ENCODE assay signal across 11 cellular contexts in the genomic region with DNA sequence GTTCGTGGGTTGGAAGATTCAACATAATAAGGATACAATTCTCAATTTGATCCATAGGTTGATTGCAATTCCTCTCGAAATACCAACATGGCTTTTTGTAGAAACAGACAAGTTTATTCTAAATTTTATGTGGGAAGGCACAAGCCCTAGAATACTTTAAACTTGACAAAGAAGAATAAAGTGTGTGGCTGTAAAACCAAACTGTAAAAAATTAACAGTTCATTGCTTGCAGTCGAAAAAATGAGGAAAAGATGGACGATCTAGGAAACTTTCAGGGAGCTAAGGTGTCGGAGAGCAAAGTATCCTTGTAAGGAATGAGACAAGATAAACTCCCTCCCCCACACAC. TPM values are rescaled to one million over a fixed set of nuclear protein-coding genes. Genes with fewer than 3 reads are reported as not detected.
A peak's percentile ranks its signal among the peaks of the same experiment; 100 is the strongest.
DNase-seq lines count a peak whose midpoint lies in the region; ATAC-seq and TF ChIP-seq lines count a peak whose summit lies in the region.
"Had no signal": no experiment of that assay in that cellular context is flagged by ENCODE, and none has a peak within 500 bp of the region (broad histone marks: within the 10 kb centered on the region; RNA-seq: fewer than 3 reads in every experiment).

No MANE protein-coding gene starts in this region.

- H3K4me1 Mint-ChIP-seq in T-helper 2 cell treated with Interferon-gamma antibody and Interleukin-4, amounts not matched to agents 5 μg/mL and 100 μg/mL, for 36 hours (ENCODE audit: low read depth): peaks cover 57% of the 10 kb centered on the region
- H3K4me1 Mint-ChIP-seq in glutamatergic neuron (ENCODE audit: low read depth, unreplicated experiment): peaks cover 35% of the 10 kb centered on the region
- peaks cover 31% of the 10 kb centered on the region for H3K4me1 Mint-ChIP-seq in stimulated activated effector memory CD8-positive, alpha-beta T cell treated with anti-CD3 and anti-CD28 coated beads, Interleukin-12 subunit alpha, Interleukin-12 subunit beta, amount 100 ng/mL, for 72 hours

- peaks cover 29% of the 10 kb centered on the region for H3K36me3 Mint-ChIP-seq in T-helper 2 cell treated with Interferon-gamma antibody and Interleukin-4, amounts not matched to agents 5 μg/mL and 100 μg/mL, for 36 hours (ENCODE audit: low read depth)
- peaks cover 5% of the 10 kb centered on the region for H3K36me3 Mint-ChIP-seq in glutamatergic neuron (ENCODE audit: unreplicated experiment)
- no peaks in the 10 kb centered on the region for H3K36me3 Mint-ChIP-seq in stimulated activated effector memory CD8-positive, alpha-beta T cell treated with anti-CD3 and anti-CD28 coated beads, Interleukin-12 subunit alpha, Interleukin-12 subunit beta, amount 100 ng/mL, for 72 hours

- peak overlapping the region; percentile 84 for H3K4me3 ChIP-seq in WERI-Rb-1 (ENCODE audit: low read depth, low read length)
- H3K4me3 ChIP-seq: mucosa of descending colon had no signal

- H3K27ac ChIP-seq in WERI-Rb-1: no peak overlapping the region

- peak overlapping the region; percentile 87 for H3K27ac Mint-ChIP-seq in T-helper 2 cell treated with Interferon-gamma antibody and Interleukin-4, amounts not matched to agents 5 μg/mL and 100 μg/mL, for 36 hours
- H3K27ac Mint-ChIP-seq in glutamatergic neuron (ENCODE audit: unreplicated experiment): peak overlapping the region; percentile 68
- H3K27ac Mint-ChIP-seq in stimulated activated effector memory CD8-positive, alpha-beta T cell treated with anti-CD3 and anti-CD28 coated beads, Interleukin-12 subunit alpha, Interleukin-12 subunit beta, amount 100 ng/mL, for 72 hours: peak overlapping the region; percentile 85

- peaks cover 7% of the 10 kb centered on the region for H3K9me3 Mint-ChIP-seq in T-helper 2 cell treated with Interferon-gamma antibody and Interleukin-4, amounts not matched to agents 5 μg/mL and 100 μg/mL, for 36 hours
- H3K9me3 Mint-ChIP-seq in glutamatergic neuron (ENCODE audit: unreplicated experiment): peaks cover 19% of the 10 kb centered on the region
- H3K9me3 Mint-ChIP-seq in stimulated activated effector memory CD8-positive, alpha-beta T cell treated with anti-CD3 and anti-CD28 coated beads, Interleukin-12 subunit alpha, Interleukin-12 subunit beta, amount 100 ng/mL, for 72 hours: no peaks in the 10 kb centered on the region

- peak overlapping the region; percentile 89 for H3K4me3 Mint-ChIP-seq in T-helper 2 cell treated with Interferon-gamma antibody and Interleukin-4, amounts not matched to agents 5 μg/mL and 100 μg/mL, for 36 hours
- H3K4me3 Mint-ChIP-seq in glutamatergic neuron (ENCODE audit: unreplicated experiment): peak overlapping the region; percentile 84
- peak overlapping the region; percentile 92 for H3K4me3 Mint-ChIP-seq in stimulated activated effector memory CD8-positive, alpha-beta T cell treated with anti-CD3 and anti-CD28 coated beads, Interleukin-12 subunit alpha, Interleukin-12 subunit beta, amount 100 ng/mL, for 72 hours

- no peaks in the 10 kb centered on the region for H3K36me3 ChIP-seq in WERI-Rb-1

- ATAC-seq in stimulated activated effector memory CD8-positive, alpha-beta T cell treated with anti-CD3 and anti-CD28 coated beads, Interleukin-12 subunit alpha, Interleukin-12 subunit beta, amount 100 ng/mL, for 72 hours: no peak
- ATAC-seq in HG02678 (IDR thresholded peaks at IDR 0.05; ENCODE audit: unreplicated experiment): no peak
- ATAC-seq in GM21786 (IDR thresholded peaks at IDR 0.05; ENCODE audit: unreplicated experiment): no peak

- H3K9me3 ChIP-seq in WERI-Rb-1 (ENCODE audit: severe bottlenecking): peaks cover 4% of the 10 kb centered on the region
- H3K9me3 ChIP-seq: mucosa of descending colon had no signal

- no peak for TF ChIP-seq CTCF in WERI-Rb-1 (IDR thresholded peaks at IDR 0.05; ENCODE audit: low read depth, low read length)
- TF ChIP-seq CTCF in glutamatergic neuron (IDR thresholded peaks at IDR 0.05; ENCODE audit: partially characterized antibody, unreplicated experiment): no peak
- TF ChIP-seq CTCF in GM20000 (IDR thresholded peaks at IDR 0.05; ENCODE audit: extremely low read depth, missing control alignments): no peak

- no peaks in the 10 kb centered on the region for H3K27me3 ChIP-seq in WERI-Rb-1 (ENCODE audit: insufficient read depth, low read depth, severe bottlenecking)

- DNase-seq in T-helper 2 cell treated with Interferon-gamma antibody and Interleukin-4, amounts not matched to agents 5 μg/mL and 100 μg/mL, for 36 hours (ENCODE audit: low spot score): no peak
- DNase-seq in T-helper 2 cell (no peak), WERI-Rb-1 (no peak), glutamatergic neuron (no peak), GM20000 (ENCODE audit: low spot score) (no peak)
- no peak for DNase-seq in stimulated activated effector memory CD8-positive, alpha-beta T cell treated with anti-CD3 and anti-CD28 coated beads, Interleukin-12 subunit alpha, Interleukin-12 subunit beta, amount 100 ng/mL, for 72 hours (ENCODE audit: low spot score in 2 of 2)
- DNase-seq: cortex of kidney, HCEC 1CT, mucosa of descending colon had no signal

- peaks cover 2% of the 10 kb centered on the region for H3K27me3 Mint-ChIP-seq in T-helper 2 cell treated with Interferon-gamma antibody and Interleukin-4, amounts not matched to agents 5 μg/mL and 100 μg/mL, for 36 hours (ENCODE audit: low read depth)
- H3K27me3 Mint-ChIP-seq in glutamatergic neuron (ENCODE audit: unreplicated experiment): peaks cover 21% of the 10 kb centered on the region

RNA-seq across cellular contexts. Expression of a gene that starts 1.0 kb away (rescaled TPM):
- 0.83 TPM for total RNA-seq in glutamatergic neuron (ENCODE audit: unreplicated experiment)

RNA-seq across cellular contexts. Expression of a gene that starts 21.8 kb away (rescaled TPM):
- 48.0 TPM for total RNA-seq in glutamatergic neuron (ENCODE audit: unreplicated experiment)

RNA-seq across cellular contexts. Expression of a gene that starts 22.0 kb away (rescaled TPM):
- total RNA-seq in glutamatergic neuron (ENCODE audit: unreplicated experiment): 35.9 TPM

RNA-seq across cellular contexts. Expression of a gene that starts 50.7 kb away (rescaled TPM):
- total RNA-seq in glutamatergic neuron (ENCODE audit: unreplicated experiment): 63.6 TPM

RNA-seq across cellular contexts. Expression of a gene that starts 51.4 kb away (rescaled TPM):
- 20.3 TPM for total RNA-seq in glutamatergic neuron (ENCODE audit: unreplicated experiment)
